ENCODE assay signal across 8 cellular contexts in genomic region chr19:7636691-7637373, GRCh38. TPM values are rescaled to one million over a fixed set of nuclear protein-coding genes. Genes with fewer than 3 reads are reported as not detected.
DNase-seq lines count a peak whose midpoint lies in the region; ATAC-seq and TF ChIP-seq lines count a peak whose summit lies in the region.

TSS of gene STXBP2 (plus strand) at chr19:7637110. CDS start at chr19:7637150, 40 bp downstream.

- H3K4me2 ChIP-seq in OCI-LY3 (ENCODE audit: low read length), result peak within 1 kb of the TSS; percentile 92

- H3K4me1 ChIP-seq in OCI-LY3 (ENCODE audit: low read length) (peaks cover 13% of the 10 kb centered on the region), tibial nerve (peaks cover 0 to 8% (median 0%) of the 10 kb centered on the region in 4 donors)

- ATAC-seq in HG03521 (IDR thresholded peaks at IDR 0.05; ENCODE audit: unreplicated experiment) (peak; percentile 74), omental fat pad (ENCODE audit: low FRiP score) (peak; percentile 85)

- H3K9me3 ChIP-seq in OCI-LY3 (ENCODE audit: insufficient read depth, low read length) (no peaks in the 10 kb centered on the region), tibial nerve (no peaks in the 10 kb centered on the region)

- H3K4me3 ChIP-seq in OCI-LY3 (ENCODE audit: low read length) (peak within 1 kb of the TSS; percentile 92), fibroblast of the aortic adventitia (ENCODE audit: low read depth, low read length) (peak within 1 kb of the TSS; percentile 49), tibial nerve (peak within 1 kb of the TSS; percentile 23 to 57 (median 38))

- H3K79me2 ChIP-seq in OCI-LY3 (ENCODE audit: low read length), result peaks cover 38% of the 10 kb centered on the region

- H3K27me3 ChIP-seq in OCI-LY3 (ENCODE audit: low read depth, low read length), result no peaks in the 10 kb centered on the region
- peaks cover 0 to 31% of the 10 kb centered on the region in 2 donors for H3K27me3 ChIP-seq in tibial nerve

- DNase-seq in SIG-M5 treated with dmso at 0.1 percent for 504 hours (lab: John Stamatoyannopoulos, UW; ENCODE audit: unreplicated experiment) (peak; percentile 65), SIG-M5 (lab: John Stamatoyannopoulos, UW) (no peak), fibroblast of the aortic adventitia (ENCODE audit: low read depth) (no peak), omental fat pad (ENCODE audit: low spot score) (peak; percentile 52), tibial nerve (ENCODE audit: low spot score in 2 of 2) (peak in 1 of 2 donors; percentile 37)
- peak; percentile 95 to 97 for DNase-seq in activated T-cell treated with anti-CD3 and anti-CD28 coated beads, Interleukin-2, amount 50 U/mL, for 48 hours

- 5 to 15% methylated on average over 34 to 40 of the region's 61 CpGs for WGBS in tibial nerve, 2 donors

- TF ChIP-seq POLR2A in tibial nerve (IDR thresholded peaks at IDR 0.05), result no peak

- H3K9ac ChIP-seq in OCI-LY3 (ENCODE audit: low read length), result peak within 1 kb of the TSS; percentile 87

- no peak for TF ChIP-seq EP300 in tibial nerve (IDR thresholded peaks at IDR 0.05)

- H3K36me3 ChIP-seq in OCI-LY3 (replicated peaks; ENCODE audit: low read depth, low read length), result peaks cover 19% of the 10 kb centered on the region
- H3K36me3 ChIP-seq in tibial nerve, result peaks cover 0 to 11% (median 0%) of the 10 kb centered on the region in 3 donors

- H4K20me1 ChIP-seq in OCI-LY3 (ENCODE audit: insufficient read depth, low read length), result peaks cover 7% of the 10 kb centered on the region; the same call in 1 of the 2 replicates

- peak within 1 kb of the TSS; percentile 87 for H2AFZ ChIP-seq in OCI-LY3 (ENCODE audit: low read depth, low read length)

- TF ChIP-seq CTCF in OCI-LY3 (IDR thresholded peaks at IDR 0.05; ENCODE audit: low read depth, low read length), result no peak
- TF ChIP-seq CTCF in fibroblast of the aortic adventitia (IDR thresholded peaks at IDR 0.05; ENCODE audit: insufficient read depth, low read length), result no peak
- TF ChIP-seq CTCF in omental fat pad (IDR thresholded peaks at IDR 0.05), result no peak
- TF ChIP-seq CTCF in tibial nerve (IDR thresholded peaks at IDR 0.05), result no peak

- H3K27ac ChIP-seq in OCI-LY3 (ENCODE audit: low read length), result peak within 1 kb of the TSS; percentile 32
- peak within 1 kb of the TSS in 2 of 4 donors; percentile 49 to 83 for H3K27ac ChIP-seq in tibial nerve

RNA-seq across cellular contexts. Expression of gene STXBP2, which starts in this region (rescaled TPM):
- total RNA-seq in fibroblast of the aortic adventitia (ENCODE audit: low replicate concordance) (0.90 and 2.8 TPM in 2 replicates), omental fat pad (10 to 100 TPM; 29.7 to 46.1 (median 37.7) TPM), tibial nerve (10 to 100 TPM in 2 of 4 donors, 1 to 10 TPM in 2; 8.7 to 24.0 (median 13.0) TPM)

Comparison
In these comparisons a context has a peak if more than half of its experiments do, and no peak if none do; other contexts are left out.
1. DNase-seq: peak in SIG-M5 treated with dmso at 0.1 percent for 504 hours (single experiment), activated T-cell treated with anti-CD3 and anti-CD28 coated beads, Interleukin-2, amount 50 U/mL, for 48 hours (2 of 2) and omental fat pad (single experiment); none in SIG-M5 (single experiment) and fibroblast of the aortic adventitia (single experiment).
2. H3K4me3 ChIP-seq: peak in every context shown above with its lines; median percentile 92 in OCI-LY3; 49 in fibroblast of the aortic adventitia; 38 in tibial nerve.